Comparison of ENCODE assay signal across 2 cellular contexts in the genomic region with DNA sequence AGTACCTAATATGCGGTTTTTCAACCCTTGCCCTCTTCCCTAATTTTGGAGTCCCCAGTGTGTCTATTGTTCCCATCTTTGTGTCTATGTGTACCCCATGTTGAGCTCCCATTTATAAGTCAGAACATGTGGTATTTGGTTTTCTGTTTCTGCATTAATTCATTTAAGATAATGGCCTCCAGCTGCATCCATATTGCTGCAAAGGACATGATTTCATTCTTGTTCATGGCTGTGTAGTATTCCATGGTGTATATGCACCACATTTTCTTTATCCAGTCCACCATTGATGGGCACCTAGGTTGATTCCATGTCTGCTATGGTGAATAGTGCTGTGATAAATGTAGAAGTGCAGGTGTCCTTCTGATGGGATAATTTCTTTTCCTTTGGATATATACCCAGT. TPM values are rescaled to one million over a fixed set of nuclear protein-coding genes. Genes with fewer than 3 reads are reported as not detected.
"Had no signal": no experiment of that assay in that cellular context is flagged by ENCODE, and none has a peak within 500 bp of the region (broad histone marks: within the 10 kb centered on the region; RNA-seq: fewer than 3 reads in every experiment).

No MANE protein-coding gene starts in this region.

RNA-seq across cellular contexts. Expression of gene FOXD1, which starts 7.9 kb away (rescaled TPM):
- total RNA-seq: activated CD4-positive, alpha-beta T cell treated with anti-CD3 and anti-CD28 coated beads, Interleukin-2, amount 10 ng/mL, durations not matched to agents 7 days and 5 days; T-helper 17 cell had no signal
